ENCODE assay signal across 20 cellular contexts in the genomic region with DNA sequence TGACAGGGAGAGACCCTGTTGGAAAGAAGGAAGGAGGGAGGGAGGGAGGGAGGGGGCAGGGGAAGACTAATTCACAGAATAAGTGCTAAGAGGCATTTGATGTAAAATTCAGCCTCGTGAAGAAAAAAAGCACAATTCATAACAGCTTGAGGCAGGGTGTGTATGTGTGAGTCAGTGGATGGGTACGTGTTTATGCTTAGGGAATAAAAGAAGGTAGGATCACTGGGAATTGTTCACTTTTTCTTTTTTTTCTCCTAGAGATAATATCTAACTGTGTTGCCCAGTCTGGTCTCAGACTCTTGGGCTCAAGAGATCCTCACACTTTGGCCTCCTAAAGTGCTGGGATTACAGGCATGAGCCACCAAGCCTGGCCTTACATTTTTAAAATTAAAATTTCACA. TPM values are rescaled to one million over a fixed set of nuclear protein-coding genes. Genes with fewer than 3 reads are reported as not detected.
DNase-seq lines count a peak whose midpoint lies in the region; ATAC-seq and TF ChIP-seq lines count a peak whose summit lies in the region.
"Had no signal": no experiment of that assay in that cellular context is flagged by ENCODE, and none has a peak within 500 bp of the region (broad histone marks: within the 10 kb centered on the region; RNA-seq: fewer than 3 reads in every experiment).

No MANE protein-coding gene starts in this region.

- no peak overlapping the region for H3K4me3 Mint-ChIP-seq in natural killer cell treated with Interleukin-12 subunit alpha and Interleukin-12 subunit beta and Interleukin-15 and Interleukin-18, amount 100 ng/mL, for 72 hours
- no peak overlapping the region for H3K4me3 Mint-ChIP-seq in activated CD8-positive, alpha-beta T cell treated with anti-CD3 and anti-CD28 coated beads, Interleukin-2, amount 10 ng/mL, durations not matched to agents 7 days and 5 days
- H3K4me3 Mint-ChIP-seq: dendritic cell treated with granulocyte-macrophage colony-stimulating factor and Interleukin-4, amounts not matched to agents 40 ng/mL and 50 ng/mL, for 4 days; T-helper 1 cell treated with Interleukin-12 subunit alpha and Interleukin-12 subunit beta and Interleukin-4 antibody, amounts not matched to agents 30 μg/mL and 1 μg/mL, for 36 hours had no signal

- H3K36me3 Mint-ChIP-seq in natural killer cell treated with Interleukin-12 subunit alpha and Interleukin-12 subunit beta and Interleukin-15 and Interleukin-18, amount 100 ng/mL, for 72 hours, result peaks cover 12% of the 10 kb centered on the region
- peaks cover 21% of the 10 kb centered on the region for H3K36me3 Mint-ChIP-seq in activated CD8-positive, alpha-beta T cell treated with anti-CD3 and anti-CD28 coated beads, Interleukin-2, amount 10 ng/mL, durations not matched to agents 7 days and 5 days (ENCODE audit: low read depth)

- H3K4me3 ChIP-seq in AG04450 (ENCODE audit: low read depth, low read length) (no peak overlapping the region), astrocyte of the cerebellum (ENCODE audit: low read depth, low read length) (no peak overlapping the region), fibroblast of villous mesenchyme (ENCODE audit: low read depth, low read length) (no peak overlapping the region)
- H3K4me3 ChIP-seq: adrenal gland, gastrocnemius medialis, ovary, stomach had no signal

- H3K27ac Mint-ChIP-seq in natural killer cell treated with Interleukin-12 subunit alpha and Interleukin-12 subunit beta and Interleukin-15 and Interleukin-18, amount 100 ng/mL, for 72 hours, result no peak overlapping the region
- H3K27ac Mint-ChIP-seq in activated CD8-positive, alpha-beta T cell treated with anti-CD3 and anti-CD28 coated beads, Interleukin-2, amount 10 ng/mL, durations not matched to agents 7 days and 5 days, result no peak overlapping the region
- H3K27ac Mint-ChIP-seq: dendritic cell treated with granulocyte-macrophage colony-stimulating factor and Interleukin-4, amounts not matched to agents 40 ng/mL and 50 ng/mL, for 4 days; T-helper 1 cell treated with Interleukin-12 subunit alpha and Interleukin-12 subunit beta and Interleukin-4 antibody, amounts not matched to agents 30 μg/mL and 1 μg/mL, for 36 hours had no signal

- ATAC-seq in natural killer cell treated with Interleukin-12 subunit alpha and Interleukin-12 subunit beta and Interleukin-15 and Interleukin-18, amount 100 ng/mL, for 72 hours, result no peak
- no peak for ATAC-seq in activated CD8-positive, alpha-beta T cell treated with anti-CD3 and anti-CD28 coated beads, Interleukin-2, amount 10 ng/mL, durations not matched to agents 7 days and 5 days
- ATAC-seq: gastrocnemius medialis had no signal

- peaks cover 22 to 31% of the 10 kb centered on the region in 2 donors for H3K4me1 Mint-ChIP-seq in natural killer cell treated with Interleukin-12 subunit alpha and Interleukin-12 subunit beta and Interleukin-15 and Interleukin-18, amount 100 ng/mL, for 72 hours (ENCODE audit: low read depth in 2 of 2)
- H3K4me1 Mint-ChIP-seq in activated CD8-positive, alpha-beta T cell treated with anti-CD3 and anti-CD28 coated beads, Interleukin-2, amount 10 ng/mL, durations not matched to agents 7 days and 5 days (ENCODE audit: low read depth), result peaks cover 3% of the 10 kb centered on the region

- in situ Hi-C loops in astrocyte of the cerebellum (cut with HindIII; ENCODE audit: low sequenced_read_pairs), result no loop called here

- peak; percentile 20 for DNase-seq in AG04450 (ENCODE audit: low read depth, low spot score)
- peak; percentile 72 for DNase-seq in HPDE6-E6E7 (ENCODE audit: extremely low spot score)
- peak; percentile 50 for DNase-seq in astrocyte of the cerebellum (ENCODE audit: low read depth)
- DNase-seq in fibroblast of villous mesenchyme (ENCODE audit: low read depth), result peak; percentile 66
- no peak for DNase-seq in natural killer cell treated with Interleukin-12 subunit alpha and Interleukin-12 subunit beta and Interleukin-15 and Interleukin-18, amount 100 ng/mL, for 72 hours (ENCODE audit: low spot score)
- DNase-seq in DMS79 treated with DMSO at 0.1 percent for 48 hours (lab: John Stamatoyannopoulos, UW), result no peak
- no peak for DNase-seq in activated CD8-positive, alpha-beta T cell treated with anti-CD3 and anti-CD28 coated beads, Interleukin-2, amount 10 ng/mL, durations not matched to agents 7 days and 5 days
- no peak for DNase-seq in NCI-H187 (lab: John Stamatoyannopoulos, UW)
- DNase-seq: adrenal gland, BE2C, DMS153, gastrocnemius medialis, Karpas-422, NCI-H187 treated with DMSO at 0.1 percent for 48 hours, NCI-H526 treated with DMSO at 0.1 percent for 48 hours, ovary, small intestine, stomach had no signal

- POLR2A ChIA-PET in AG04450 (lab: Yijun Ruan, JAX), result no interaction called here
- POLR2A ChIA-PET in activated CD8-positive, alpha-beta T cell treated with anti-CD3 and anti-CD28 coated beads, Interleukin-2, amount 10 ng/mL, durations not matched to agents 7 days and 5 days (lab: Charles Lee), result no interaction called here

- H3K9me3 ChIP-seq in AG04450 (ENCODE audit: control insufficient read depth, insufficient read depth, low read length), result no peaks in the 10 kb centered on the region
- H3K9me3 ChIP-seq: adrenal gland, BE2C, gastrocnemius medialis, ovary, stomach had no signal

- no peak for TF ChIP-seq CTCF in AG04450 (IDR thresholded peaks at IDR 0.05; ENCODE audit: low read depth, low read length)
- no peak for TF ChIP-seq CTCF in astrocyte of the cerebellum (IDR thresholded peaks at IDR 0.05; ENCODE audit: low read depth, low read length, missing control alignments)
- TF ChIP-seq CTCF in fibroblast of villous mesenchyme (IDR thresholded peaks at IDR 0.05; ENCODE audit: insufficient read depth, low read depth, low read length), result no peak

- peak overlapping the region; percentile 66 for H3K27ac ChIP-seq in AG04450 (ENCODE audit: low read depth, low read length)
- H3K27ac ChIP-seq: gastrocnemius medialis, ovary, stomach had no signal

- no peaks in the 10 kb centered on the region for H3K27me3 Mint-ChIP-seq in natural killer cell treated with Interleukin-12 subunit alpha and Interleukin-12 subunit beta and Interleukin-15 and Interleukin-18, amount 100 ng/mL, for 72 hours
- H3K27me3 Mint-ChIP-seq in activated CD8-positive, alpha-beta T cell treated with anti-CD3 and anti-CD28 coated beads, Interleukin-2, amount 10 ng/mL, durations not matched to agents 7 days and 5 days (ENCODE audit: low read depth), result no peaks in the 10 kb centered on the region
- H3K27me3 Mint-ChIP-seq: dendritic cell treated with granulocyte-macrophage colony-stimulating factor and Interleukin-4, amounts not matched to agents 40 ng/mL and 50 ng/mL, for 4 days had no signal

- H3K27me3 ChIP-seq in AG04450 (ENCODE audit: control insufficient read depth, insufficient read depth, low read length), result no peaks in the 10 kb centered on the region
- H3K27me3 ChIP-seq: adrenal gland, BE2C, gastrocnemius medialis, ovary, stomach had no signal

- H3K9me3 Mint-ChIP-seq in natural killer cell treated with Interleukin-12 subunit alpha and Interleukin-12 subunit beta and Interleukin-15 and Interleukin-18, amount 100 ng/mL, for 72 hours, result no peaks in the 10 kb centered on the region
- no peaks in the 10 kb centered on the region for H3K9me3 Mint-ChIP-seq in activated CD8-positive, alpha-beta T cell treated with anti-CD3 and anti-CD28 coated beads, Interleukin-2, amount 10 ng/mL, durations not matched to agents 7 days and 5 days (ENCODE audit: insufficient read depth)
- H3K9me3 Mint-ChIP-seq: dendritic cell treated with granulocyte-macrophage colony-stimulating factor and Interleukin-4, amounts not matched to agents 40 ng/mL and 50 ng/mL, for 4 days; T-helper 1 cell treated with Interleukin-12 subunit alpha and Interleukin-12 subunit beta and Interleukin-4 antibody, amounts not matched to agents 30 μg/mL and 1 μg/mL, for 36 hours had no signal

- CTCF ChIA-PET in AG04450 (lab: Charles Lee), result no interaction called here
- CTCF ChIA-PET in activated CD8-positive, alpha-beta T cell treated with anti-CD3 and anti-CD28 coated beads, Interleukin-2, amount 10 ng/mL, durations not matched to agents 7 days and 5 days (lab: Charles Lee), result no interaction called here

RNA-seq across cellular contexts. Expression of a gene that starts 39.2 kb away (rescaled TPM):
- 43.4 and 54.1 TPM in 2 replicates for polyA plus RNA-seq in AG04450 (2011; rRNA removed)
- polyA minus RNA-seq in AG04450 (2011; rRNA and poly(A)+ RNA removed), result 40.6 and 54.8 TPM in 2 replicates
- total RNA-seq in fibroblast of villous mesenchyme, result 25.1 and 35.4 TPM in 2 replicates
- 10 to 100 TPM; 70.6 to 85.3 TPM for total RNA-seq in natural killer cell treated with Interleukin-12 subunit alpha and Interleukin-12 subunit beta and Interleukin-15 and Interleukin-18, amount 100 ng/mL, for 72 hours
- total RNA-seq in activated CD8-positive, alpha-beta T cell treated with anti-CD3 and anti-CD28 coated beads, Interleukin-2, amount 10 ng/mL, durations not matched to agents 7 days and 5 days, result 10 to 100 TPM; 64.3 to 68.3 TPM

Comparison
In these comparisons a context has a peak if more than half of its experiments do, and no peak if none do; other contexts are left out.
1. DNase-seq: peak in AG04450 (single experiment), HPDE6-E6E7 (single experiment), astrocyte of the cerebellum (single experiment) and fibroblast of villous mesenchyme (single experiment); none in natural killer cell treated with Interleukin-12 subunit alpha and Interleukin-12 subunit beta and Interleukin-15 and Interleukin-18, amount 100 ng/mL, for 72 hours (single experiment), DMS79 treated with DMSO at 0.1 percent for 48 hours (single experiment), activated CD8-positive, alpha-beta T cell treated with anti-CD3 and anti-CD28 coated beads, Interleukin-2, amount 10 ng/mL, durations not matched to agents 7 days and 5 days (single experiment) and NCI-H187 (0 of 2).